ENCODE assay signal across 1 cellular context in the genomic region with DNA sequence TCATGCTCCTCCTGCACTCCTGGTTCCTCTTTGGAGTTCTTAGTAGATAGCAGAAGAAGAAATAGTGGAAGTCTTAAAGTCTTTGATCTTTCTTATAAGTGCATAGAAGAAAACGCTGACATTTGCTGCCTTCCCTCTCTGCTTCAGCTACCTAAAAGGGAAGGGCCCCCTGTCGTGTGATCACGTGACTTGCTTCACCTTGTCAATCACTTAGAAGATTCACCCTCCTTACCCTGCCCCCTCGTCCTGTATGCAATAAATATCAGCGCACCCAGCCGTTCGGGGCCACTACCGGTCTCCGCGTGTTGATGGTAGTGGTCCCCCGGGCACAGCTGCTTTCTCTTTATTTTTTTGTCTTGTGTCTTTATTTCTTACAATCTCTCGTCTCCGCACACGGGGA.
TF ChIP-seq lines count a peak whose summit lies in the region.

No MANE protein-coding gene starts in this region.

TF ChIP-seq in WTC11, 78 proteins besides CTCF, POLR2A, EP300 and RAD21:
- TF ChIP-seq, protein P1, sequence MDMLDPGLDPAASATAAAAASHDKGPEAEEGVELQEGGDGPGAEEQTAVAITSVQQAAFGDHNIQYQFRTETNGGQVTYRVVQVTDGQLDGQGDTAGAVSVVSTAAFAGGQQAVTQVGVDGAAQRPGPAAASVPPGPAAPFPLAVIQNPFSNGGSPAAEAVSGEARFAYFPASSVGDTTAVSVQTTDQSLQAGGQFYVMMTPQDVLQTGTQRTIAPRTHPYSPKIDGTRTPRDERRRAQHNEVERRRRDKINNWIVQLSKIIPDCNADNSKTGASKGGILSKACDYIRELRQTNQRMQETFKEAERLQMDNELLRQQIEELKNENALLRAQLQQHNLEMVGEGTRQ (CRISPR knock-in tag; IDR thresholded peaks at IDR 0.05) = peak; percentile 72
- TF ChIP-seq, protein P2, sequence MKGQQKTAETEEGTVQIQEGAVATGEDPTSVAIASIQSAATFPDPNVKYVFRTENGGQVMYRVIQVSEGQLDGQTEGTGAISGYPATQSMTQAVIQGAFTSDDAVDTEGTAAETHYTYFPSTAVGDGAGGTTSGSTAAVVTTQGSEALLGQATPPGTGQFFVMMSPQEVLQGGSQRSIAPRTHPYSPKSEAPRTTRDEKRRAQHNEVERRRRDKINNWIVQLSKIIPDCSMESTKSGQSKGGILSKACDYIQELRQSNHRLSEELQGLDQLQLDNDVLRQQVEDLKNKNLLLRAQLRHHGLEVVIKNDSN (CRISPR knock-in tag; IDR thresholded peaks at IDR 0.05) = 0 out of 2 replicates have a peak, but pooled peaks have one; percentile 50
